In genomic region chr1:151399890-151400235, GRCh38 we compare ENCODE assay signal across 8 cellular contexts. TPM values are rescaled to one million over a fixed set of nuclear protein-coding genes. Genes with fewer than 3 reads are reported as not detected.
DNase-seq lines count a peak whose midpoint lies in the region; ATAC-seq and TF ChIP-seq lines count a peak whose summit lies in the region.

No MANE protein-coding gene starts in this region.

- H3K4me3 Mint-ChIP-seq in stimulated activated effector memory CD8-positive, alpha-beta T cell treated with anti-CD3 and anti-CD28 coated beads, Interleukin-12 subunit alpha, Interleukin-12 subunit beta, amount 100 ng/mL, for 72 hours, result peak overlapping the region; percentile 98

- peaks cover 59% of the 10 kb centered on the region for H3K36me3 Mint-ChIP-seq in stimulated activated effector memory CD8-positive, alpha-beta T cell treated with anti-CD3 and anti-CD28 coated beads, Interleukin-12 subunit alpha, Interleukin-12 subunit beta, amount 100 ng/mL, for 72 hours

- no peaks in the 10 kb centered on the region for H3K27me3 ChIP-seq in NT2/D1 (ENCODE audit: insufficient read depth, insufficient read length)
- H3K27me3 ChIP-seq in breast epithelium, result no peaks in the 10 kb centered on the region

- H3K4me3 ChIP-seq in NT2/D1 (ENCODE audit: insufficient read length, low read depth) (peak overlapping the region; percentile 85), breast epithelium (peak overlapping the region; percentile 79 to 97 (median 84))

- H3K9ac ChIP-seq in NT2/D1 (ENCODE audit: insufficient read length, low read depth), result peak overlapping the region; percentile 90

- intact Hi-C loops in breast epithelium (cut with DNase I; ENCODE audit: low total_unique reads), result no loop called here

- peak overlapping the region; percentile 89 to 96 for H3K27ac ChIP-seq in breast epithelium

- no peaks in the 10 kb centered on the region for H3K9me3 ChIP-seq in NT2/D1 (ENCODE audit: insufficient read depth, low read length)
- H3K9me3 ChIP-seq in breast epithelium, result no peaks in the 10 kb centered on the region

- no peak for DNase-seq in activated CD4-positive, CD25-positive, alpha-beta regulatory T cell (lab: John Stamatoyannopoulos, UW)
- DNase-seq in NT2/D1 (ENCODE audit: low read depth, low spot score) (peak; percentile 30), breast epithelium (ENCODE audit: low spot score in 2 of 2) (no peak), kidney glomerular epithelial cell (lab: John Stamatoyannopoulos, UW) (peak; percentile 2), GM19238 (ENCODE audit: insufficient read length, low spot score) (no peak), GM20000 (ENCODE audit: low spot score) (no peak)
- DNase-seq in stimulated activated effector memory CD8-positive, alpha-beta T cell treated with anti-CD3 and anti-CD28 coated beads, Interleukin-12 subunit alpha, Interleukin-12 subunit beta, amount 100 ng/mL, for 72 hours (ENCODE audit: low spot score in 2 of 2), result peak in 1 of 2 donors; percentile 7

- peak; percentile 6 to 14 for ATAC-seq in activated CD4-positive, CD25-positive, alpha-beta regulatory T cell treated with anti-CD3 and anti-CD28 coated beads, Interleukin-2, amount 50 U/mL, for 24 hours
- ATAC-seq in stimulated activated effector memory CD8-positive, alpha-beta T cell treated with anti-CD3 and anti-CD28 coated beads, Interleukin-12 subunit alpha, Interleukin-12 subunit beta, amount 100 ng/mL, for 72 hours, result peak; percentile 38

- no peak for TF ChIP-seq POLR2A in breast epithelium (IDR thresholded peaks at IDR 0.05)

- H3K36me3 ChIP-seq in NT2/D1 (ENCODE audit: insufficient read depth, insufficient read length, low read length) (peaks cover 51% of the 10 kb centered on the region), breast epithelium (peaks cover under 1% of the 10 kb centered on the region)

- H3K27ac Mint-ChIP-seq in stimulated activated effector memory CD8-positive, alpha-beta T cell treated with anti-CD3 and anti-CD28 coated beads, Interleukin-12 subunit alpha, Interleukin-12 subunit beta, amount 100 ng/mL, for 72 hours, result peak overlapping the region; percentile 100

- H3K4me1 ChIP-seq in NT2/D1 (ENCODE audit: insufficient read depth, insufficient read length) (peaks cover 4% of the 10 kb centered on the region), breast epithelium (peaks cover 5 to 9% of the 10 kb centered on the region in 2 donors)

- no peak for TF ChIP-seq CTCF in breast epithelium (IDR thresholded peaks at IDR 0.05)
- no peak for TF ChIP-seq CTCF in GM20000 (IDR thresholded peaks at IDR 0.05; ENCODE audit: extremely low read depth, missing control alignments)

- peaks cover 27% of the 10 kb centered on the region for H3K4me1 Mint-ChIP-seq in stimulated activated effector memory CD8-positive, alpha-beta T cell treated with anti-CD3 and anti-CD28 coated beads, Interleukin-12 subunit alpha, Interleukin-12 subunit beta, amount 100 ng/mL, for 72 hours

- H3K9me3 Mint-ChIP-seq in stimulated activated effector memory CD8-positive, alpha-beta T cell treated with anti-CD3 and anti-CD28 coated beads, Interleukin-12 subunit alpha, Interleukin-12 subunit beta, amount 100 ng/mL, for 72 hours, result no peaks in the 10 kb centered on the region

RNA-seq across cellular contexts. Expression of gene PSMB4, which starts 0.5 kb away (rescaled TPM):
- total RNA-seq in breast epithelium, result 100 to 1,000 TPM; 234 to 270 (median 254) TPM

RNA-seq across cellular contexts. Expression of gene SELENBP1, which starts 27.4 kb away (rescaled TPM):
- 100 to 1,000 TPM in 2 of 3 donors, 10 to 100 TPM in 1; 63.6 to 148 (median 123) TPM for total RNA-seq in breast epithelium

RNA-seq across cellular contexts. Expression of gene RFX5, which starts 52.8 kb away (rescaled TPM):
- total RNA-seq in breast epithelium, result 10 to 100 TPM; 17.9 to 34.5 (median 25.9) TPM

RNA-seq across cellular contexts. Expression of gene POGZ, which starts 59.4 kb away (rescaled TPM):
- total RNA-seq in breast epithelium, result 10 to 100 TPM; 37.0 to 72.6 (median 60.3) TPM

Comparison
In these comparisons a context has a peak if more than half of its experiments do, and no peak if none do; other contexts are left out.
1. DNase-seq: peak in NT2/D1 (single experiment) and kidney glomerular epithelial cell (single experiment); none in activated CD4-positive, CD25-positive, alpha-beta regulatory T cell (0 of 4), breast epithelium (0 of 2), GM19238 (single experiment) and GM20000 (single experiment).